Comparison of ENCODE assay signal across 8 cellular contexts in the genomic region with DNA sequence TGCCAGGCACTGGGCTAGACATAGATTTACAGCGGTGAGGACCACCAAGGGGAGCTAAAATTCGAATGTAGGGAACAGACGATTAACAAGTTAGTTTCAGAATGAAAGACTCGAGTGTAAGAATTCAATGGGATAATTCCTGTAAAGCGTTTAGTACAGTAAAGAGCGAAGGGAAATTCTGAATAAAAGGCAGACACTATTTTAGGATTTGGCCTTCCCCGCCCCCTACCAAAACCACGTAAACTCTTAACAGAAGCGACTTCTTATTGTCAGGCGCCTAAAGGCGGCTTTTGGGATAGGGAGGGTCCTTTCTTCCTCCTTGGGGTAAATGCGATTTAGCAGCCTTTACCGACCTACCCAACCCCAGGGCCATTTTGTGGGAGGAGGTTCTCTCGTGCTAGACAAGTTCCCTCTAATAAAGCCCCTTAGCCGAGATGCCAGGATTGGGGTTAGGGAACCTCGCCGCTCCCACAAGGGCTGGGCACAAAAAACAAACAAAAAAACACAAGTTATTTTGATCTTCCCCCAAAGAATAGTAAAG. TPM values are rescaled to one million over a fixed set of nuclear protein-coding genes. Genes with fewer than 3 reads are reported as not detected.
DNase-seq lines count a peak whose midpoint lies in the region; ATAC-seq, FAIRE-seq and TF ChIP-seq lines count a peak whose summit lies in the region.

No MANE protein-coding gene starts in this region.

- peak overlapping the region; percentile 84 for H3K9ac ChIP-seq in HCT116 (ENCODE audit: low read length)

- H3K4me3 ChIP-seq in HCT116 (replicated peaks in 1 of 2; ENCODE audit: low read depth in 1 of 2, low read length in 2 of 2) = peak overlapping the region; percentile 89 to 93
- H3K4me3 ChIP-seq in mesodermal cell (ENCODE audit: extremely low read depth, insufficient read depth, low read length, poor library complexity, severe bottlenecking) = peak overlapping the region; percentile 97

- H3K36me3 ChIP-seq in HCT116 (ENCODE audit: control insufficient read depth in 1 of 2, insufficient read depth in 2 of 2, low read length in 2 of 2) (peaks cover under 1 to 4% of the 10 kb centered on the region in 2 experiments; a peak in 3 of 4 replicates), mesodermal cell (ENCODE audit: control insufficient read depth, insufficient read depth, low read length) (peaks cover 13% of the 10 kb centered on the region)

- in situ Hi-C loops in GM13977 (cut with MboI; ENCODE audit: low pct_unique_long_range_greater_than_20kb, low sequenced_read_pairs, unreplicated experiment) = no loop called here

- POLR2A ChIA-PET in HCT116 (lab: Charles Lee) = no interaction called here

- no peak for TF ChIP-seq RAD21 in HCT116 (IDR thresholded peaks at IDR 0.05; ENCODE audit: low read depth)

- H3K4me1 ChIP-seq in HCT116 (ENCODE audit: control insufficient read depth in 1 of 2, insufficient read depth in 2 of 2, low read length in 2 of 2) (peaks cover 7 to 14% of the 10 kb centered on the region in 2 experiments; a peak in 3 of 4 replicates), mesodermal cell (ENCODE audit: control insufficient read depth, insufficient read depth, low read length, poor library complexity, severe bottlenecking) (peaks cover 3% of the 10 kb centered on the region)

- WGBS in mesodermal cell (ENCODE audit: insufficient coverage in 2 of 2), 2 experiments = 87 to 94% methylated on average over 6 to 7 of the region's 17 CpGs

- intact Hi-C loops in HCT116 (cut with micrococcal nuclease) = loop anchor here (5.0 kb wide), 1 partner anchor 241 kb away; a partner anchor contains a TSS

- H4K20me1 ChIP-seq in HCT116 (ENCODE audit: insufficient read depth) = peaks cover 4% of the 10 kb centered on the region; the same call in 1 of the 2 replicates

- H3K27ac Mint-ChIP-seq in chondrocyte (ENCODE audit: unreplicated experiment) = peak overlapping the region; percentile 100

- no peaks in the 10 kb centered on the region for H3K27me3 ChIP-seq in HCT116 (ENCODE audit: insufficient read depth, low read length)

- H3K27me3 Mint-ChIP-seq in chondrocyte (ENCODE audit: low read depth) = no peaks in the 10 kb centered on the region

- no peaks in the 10 kb centered on the region for H3K9me3 Mint-ChIP-seq in chondrocyte (ENCODE audit: low read depth)

- H3K79me2 ChIP-seq in HCT116 (ENCODE audit: insufficient read depth, low read length) = peaks cover 41% of the 10 kb centered on the region

- CTCF ChIA-PET in HCT116 (lab: Charles Lee) = no interaction called here

- no peak overlapping the region for H2AFZ ChIP-seq in HCT116 (ENCODE audit: low read depth, low read length, poor library complexity, severe bottlenecking)

- FAIRE-seq in GM19239 (lab: Jason Lieb, UNC) = no peak

- H3K27ac ChIP-seq in HCT116 (ENCODE audit: low read depth, low read length) (peak overlapping the region; percentile 96), mesodermal cell (ENCODE audit: low read depth, low read length, severe bottlenecking) (peak overlapping the region; percentile 98)

- RAD21 ChIA-PET in HCT116 (lab: Charles Lee; ENCODE audit: low non-redundant PET in 1 of 2, low total read pairs in 2 of 2, uncharacterized antibody in 2 of 2, unreplicated experiment in 2 of 2) = no interaction called here

- DNase-seq in GM13977 (ENCODE audit: low spot score) (peak; percentile 21), HCT116 (ENCODE audit: low read depth, low spot score) (no peak), NCI-H345 treated with DMSO at 0.1 percent for 48 hours (lab: John Stamatoyannopoulos, UW; ENCODE audit: unreplicated experiment) (peak; percentile 69), chondrocyte (ENCODE audit: low spot score) (no peak), GM19239 (ENCODE audit: insufficient read length, low spot score) (no peak), GM19238 (ENCODE audit: insufficient read length, low spot score) (no peak), putamen (ENCODE audit: low spot score) (no peak)

- no peak for TF ChIP-seq CTCF in GM13977 (IDR thresholded peaks at IDR 0.05; ENCODE audit: extremely low read depth, insufficient read depth, missing control alignments)
- TF ChIP-seq CTCF in HCT116 (IDR thresholded peaks at IDR 0.05 in 2 of 3, conservative IDR thresholded peaks at IDR 0.05 in 1 of 3; ENCODE audit: borderline replicate concordance in 1 of 3, insufficient read depth in 1 of 3, low read depth in 2 of 3, low read length in 2 of 3) = no peak
- no peak for TF ChIP-seq CTCF in chondrocyte (IDR thresholded peaks at IDR 0.05)

- H3K4me3 Mint-ChIP-seq in chondrocyte (ENCODE audit: unreplicated experiment) = peak overlapping the region; percentile 96

- no peaks in the 10 kb centered on the region for H3K36me3 Mint-ChIP-seq in chondrocyte (ENCODE audit: low read depth)

- BruUV-seq in HCT116 (replicated peaks; lab: Mats Ljungman, UMichigan) = TSS peak; percentile 93

- H3K9me2 ChIP-seq in HCT116 (ENCODE audit: insufficient read depth) = no peaks in the 10 kb centered on the region

- TF ChIP-seq POLR2A in HCT116 (IDR thresholded peaks at IDR 0.05; ENCODE audit: borderline replicate concordance, extremely low read depth, insufficient read depth, insufficient read length) = no peak

- H3K4me2 ChIP-seq in HCT116 (ENCODE audit: low read length) = peak overlapping the region; percentile 85

- H3K4me1 Mint-ChIP-seq in chondrocyte (ENCODE audit: low read depth) = peaks cover 43% of the 10 kb centered on the region

- H3K9me3 ChIP-seq in HCT116 (ENCODE audit: control insufficient read depth in 1 of 2, insufficient read depth in 1 of 2, low read depth in 1 of 2, low read length in 2 of 2) = no peaks in the 10 kb centered on the region
- H3K9me3 ChIP-seq in mesodermal cell (ENCODE audit: control insufficient read depth, low read length) = no peaks in the 10 kb centered on the region

- ATAC-seq in HCT116 = peak; percentile 10

TF ChIP-seq in HCT116, 20 proteins besides CTCF, POLR2A, EP300 and RAD21 (continues in another document):
- TF ChIP-seq, protein P1, sequence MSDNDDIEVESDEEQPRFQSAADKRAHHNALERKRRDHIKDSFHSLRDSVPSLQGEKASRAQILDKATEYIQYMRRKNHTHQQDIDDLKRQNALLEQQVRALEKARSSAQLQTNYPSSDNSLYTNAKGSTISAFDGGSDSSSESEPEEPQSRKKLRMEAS (IDR thresholded peaks at IDR 0.05) = no peak
- TF ChIP-seq JUND (IDR thresholded peaks at IDR 0.05) (no peak), SP1 (IDR thresholded peaks at IDR 0.05; ENCODE audit: low read depth) (no peak), TCF7L2 (IDR thresholded peaks at IDR 0.05; ENCODE audit: borderline replicate concordance, extremely low read depth, insufficient read depth, insufficient read length) (no peak), CBX3 (IDR thresholded peaks at IDR 0.05; ENCODE audit: low read depth) (no peak), EZH2phosphoT487 (IDR thresholded peaks at IDR 0.05; ENCODE audit: borderline replicate concordance) (no peak), ELF1 (IDR thresholded peaks at IDR 0.05; ENCODE audit: borderline replicate concordance, low read depth) (no peak), ZNF274 (IDR thresholded peaks at IDR 0.05; ENCODE audit: low read depth, low read length) (no peak), CEBPB (IDR thresholded peaks at IDR 0.05; ENCODE audit: low read depth) (no peak), EZH2 (IDR thresholded peaks at IDR 0.05) (no peak), SRF (IDR thresholded peaks at IDR 0.05; ENCODE audit: low read depth) (no peak)
- TF ChIP-seq, protein P2, sequence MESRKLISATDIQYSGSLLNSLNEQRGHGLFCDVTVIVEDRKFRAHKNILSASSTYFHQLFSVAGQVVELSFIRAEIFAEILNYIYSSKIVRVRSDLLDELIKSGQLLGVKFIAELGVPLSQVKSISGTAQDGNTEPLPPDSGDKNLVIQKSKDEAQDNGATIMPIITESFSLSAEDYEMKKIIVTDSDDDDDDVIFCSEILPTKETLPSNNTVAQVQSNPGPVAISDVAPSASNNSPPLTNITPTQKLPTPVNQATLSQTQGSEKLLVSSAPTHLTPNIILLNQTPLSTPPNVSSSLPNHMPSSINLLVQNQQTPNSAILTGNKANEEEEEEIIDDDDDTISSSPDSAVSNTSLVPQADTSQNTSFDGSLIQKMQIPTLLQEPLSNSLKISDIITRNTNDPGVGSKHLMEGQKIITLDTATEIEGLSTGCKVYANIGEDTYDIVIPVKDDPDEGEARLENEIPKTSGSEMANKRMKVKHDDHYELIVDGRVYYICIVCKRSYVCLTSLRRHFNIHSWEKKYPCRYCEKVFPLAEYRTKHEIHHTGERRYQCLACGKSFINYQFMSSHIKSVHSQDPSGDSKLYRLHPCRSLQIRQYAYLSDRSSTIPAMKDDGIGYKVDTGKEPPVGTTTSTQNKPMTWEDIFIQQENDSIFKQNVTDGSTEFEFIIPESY (IDR thresholded peaks at IDR 0.05; ENCODE audit: extremely low read depth, insufficient replicate concordance, low read length) = no peak
- TF ChIP-seq, protein P3, sequence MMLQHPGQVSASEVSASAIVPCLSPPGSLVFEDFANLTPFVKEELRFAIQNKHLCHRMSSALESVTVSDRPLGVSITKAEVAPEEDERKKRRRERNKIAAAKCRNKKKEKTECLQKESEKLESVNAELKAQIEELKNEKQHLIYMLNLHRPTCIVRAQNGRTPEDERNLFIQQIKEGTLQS (IDR thresholded peaks at IDR 0.05) = no peak

RNA-seq across cellular contexts. Expression of a gene that starts 0.5 kb away (rescaled TPM):
- total RNA-seq in HCT116 (2021; ENCODE audit: unreplicated experiment) (45.0 TPM), chondrocyte (70.6 to 81.1 TPM (median 76.0 TPM) in 3 replicates)
- 15.3 and 20.3 TPM in 2 replicates for polyA plus RNA-seq in HCT116 (2012)
- polyA plus RNA-seq in mesodermal cell (2013, experiment 1 of 2) = 96.7 TPM
- polyA plus RNA-seq in mesodermal cell (2013, experiment 2 of 2) = 108 TPM

RNA-seq across cellular contexts. Expression of a gene that starts 12.3 kb away (rescaled TPM):
- 0.30 TPM for total RNA-seq in HCT116 (2021; ENCODE audit: unreplicated experiment)
- polyA plus RNA-seq in HCT116 (2012) = 0.80 and 0.90 TPM in 2 replicates
- total RNA-seq in chondrocyte = 0.37 to 1.6 TPM (median 1.0 TPM) in 3 replicates
- polyA plus RNA-seq in mesodermal cell (2013, experiment 1 of 2) = 0.92 TPM
- polyA plus RNA-seq in mesodermal cell (2013, experiment 2 of 2) = 2.0 TPM

Comparison
In these comparisons a context has a peak if more than half of its experiments do, and no peak if none do; other contexts are left out.
1. DNase-seq: peak in GM13977 (single experiment) and NCI-H345 treated with DMSO at 0.1 percent for 48 hours (single experiment); none in HCT116 (single experiment), chondrocyte (single experiment), GM19239 (single experiment), GM19238 (single experiment) and putamen (single experiment).